Comparison of ENCODE assay signal across 7 cellular contexts in the genomic region with DNA sequence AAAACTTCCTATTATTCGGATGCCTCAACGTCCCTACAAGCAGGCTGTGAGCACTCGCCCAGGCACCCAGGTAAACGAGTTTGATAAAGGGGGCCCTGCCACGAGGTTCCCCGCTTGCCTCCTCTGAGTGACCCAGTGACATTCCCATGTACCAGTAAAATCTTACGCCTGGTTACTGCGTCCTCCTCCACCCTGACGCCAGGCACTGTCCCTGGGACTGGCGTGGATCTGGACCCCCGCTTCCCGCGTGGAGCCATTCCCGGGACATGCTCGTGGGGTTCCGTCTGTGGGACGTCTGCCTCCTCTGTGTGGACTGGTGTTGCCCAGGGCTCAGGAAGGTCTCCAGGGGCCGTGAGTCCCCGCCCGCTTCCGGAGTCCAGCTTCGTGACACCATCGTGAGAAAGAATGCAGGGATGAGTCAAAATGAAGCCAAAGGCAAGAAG. TPM values are rescaled to one million over a fixed set of nuclear protein-coding genes. Genes with fewer than 3 reads are reported as not detected.
DNase-seq lines count a peak whose midpoint lies in the region; ATAC-seq and TF ChIP-seq lines count a peak whose summit lies in the region.

No MANE protein-coding gene starts in this region.

- H3K4me1 Mint-ChIP-seq in endothelial cell (ENCODE audit: unreplicated experiment) (peaks cover 16% of the 10 kb centered on the region), natural killer cell (peaks cover 33 to 34% of the 10 kb centered on the region in 2 donors)

- ATAC-seq in GM21737 (IDR thresholded peaks at IDR 0.05; ENCODE audit: unreplicated experiment) (peak; percentile 16), natural killer cell (no peak), GM21360 (IDR thresholded peaks at IDR 0.05; ENCODE audit: unreplicated experiment) (no peak)

- intact Hi-C loops in natural killer cell (cut with micrococcal nuclease), result no loop called here

- TF ChIP-seq CTCF in endothelial cell (IDR thresholded peaks at IDR 0.05; ENCODE audit: unreplicated experiment), result no peak
- no peak for TF ChIP-seq CTCF in natural killer cell (IDR thresholded peaks at IDR 0.05)

- H3K9me3 Mint-ChIP-seq in endothelial cell (ENCODE audit: unreplicated experiment) (peaks cover 34% of the 10 kb centered on the region), natural killer cell (peaks cover 5 to 9% of the 10 kb centered on the region in 2 donors)

- H3K27ac Mint-ChIP-seq in endothelial cell (ENCODE audit: unreplicated experiment), result no peak overlapping the region
- H3K27ac Mint-ChIP-seq in natural killer cell, result peak overlapping the region; percentile 87 to 94

- peak; percentile 52 for DNase-seq in OCI-M1 (lab: John Stamatoyannopoulos, UW)
- DNase-seq in endothelial cell (ENCODE audit: low spot score), result no peak
- DNase-seq in natural killer cell, result no peak
- no peak for DNase-seq in 8988T
- DNase-seq in NCI-H2029 treated with DMSO at 0.1 percent for 48 hours (lab: John Stamatoyannopoulos, UW), result no peak

- H3K36me3 Mint-ChIP-seq in endothelial cell (ENCODE audit: low read depth, unreplicated experiment), result peaks cover 57% of the 10 kb centered on the region
- peaks cover 45% of the 10 kb centered on the region for H3K36me3 Mint-ChIP-seq in natural killer cell

- H3K4me3 Mint-ChIP-seq in endothelial cell (ENCODE audit: unreplicated experiment), result peak overlapping the region; percentile 100
- peak overlapping the region; percentile 98 for H3K4me3 Mint-ChIP-seq in natural killer cell

- H3K27me3 Mint-ChIP-seq in endothelial cell (ENCODE audit: unreplicated experiment), result peaks cover 19% of the 10 kb centered on the region
- peaks cover 0 to 8% of the 10 kb centered on the region in 2 donors for H3K27me3 Mint-ChIP-seq in natural killer cell (ENCODE audit: low read depth in 2 of 2)

RNA-seq across cellular contexts. Expression of a gene that starts 0.4 kb away (rescaled TPM):
- total RNA-seq in endothelial cell (ENCODE audit: unreplicated experiment) (15.3 TPM), natural killer cell (10 to 100 TPM; 11.2 to 12.5 (median 12.1) TPM)

RNA-seq across cellular contexts. Expression of a gene that starts 18.6 kb away (rescaled TPM):
- 10.9 TPM for total RNA-seq in endothelial cell (ENCODE audit: unreplicated experiment)
- total RNA-seq in natural killer cell, result 1 to 10 TPM; 1.7 to 5.3 (median 3.3) TPM

RNA-seq across cellular contexts. Expression of a gene that starts 23.9 kb away (rescaled TPM):
- total RNA-seq in endothelial cell (ENCODE audit: unreplicated experiment) (19.9 TPM), natural killer cell (1 to 10 TPM; 2.7 to 8.2 (median 6.5) TPM)

RNA-seq across cellular contexts. Expression of a gene that starts 32.9 kb away (rescaled TPM):
- total RNA-seq in endothelial cell (ENCODE audit: unreplicated experiment), result 10.6 TPM
- total RNA-seq in natural killer cell, result 10 to 100 TPM in 1 of 3 donors, 1 to 10 TPM in 2; 7.1 to 12.1 (median 8.6) TPM

RNA-seq across cellular contexts. Expression of a gene that starts 39.6 kb away (rescaled TPM):
- total RNA-seq in endothelial cell (ENCODE audit: unreplicated experiment), result 7.2 TPM
- 1 to 10 TPM; 5.1 to 8.0 (median 5.6) TPM for total RNA-seq in natural killer cell
